8 cellular contexts compared by ENCODE assay signal in the genomic region with DNA sequence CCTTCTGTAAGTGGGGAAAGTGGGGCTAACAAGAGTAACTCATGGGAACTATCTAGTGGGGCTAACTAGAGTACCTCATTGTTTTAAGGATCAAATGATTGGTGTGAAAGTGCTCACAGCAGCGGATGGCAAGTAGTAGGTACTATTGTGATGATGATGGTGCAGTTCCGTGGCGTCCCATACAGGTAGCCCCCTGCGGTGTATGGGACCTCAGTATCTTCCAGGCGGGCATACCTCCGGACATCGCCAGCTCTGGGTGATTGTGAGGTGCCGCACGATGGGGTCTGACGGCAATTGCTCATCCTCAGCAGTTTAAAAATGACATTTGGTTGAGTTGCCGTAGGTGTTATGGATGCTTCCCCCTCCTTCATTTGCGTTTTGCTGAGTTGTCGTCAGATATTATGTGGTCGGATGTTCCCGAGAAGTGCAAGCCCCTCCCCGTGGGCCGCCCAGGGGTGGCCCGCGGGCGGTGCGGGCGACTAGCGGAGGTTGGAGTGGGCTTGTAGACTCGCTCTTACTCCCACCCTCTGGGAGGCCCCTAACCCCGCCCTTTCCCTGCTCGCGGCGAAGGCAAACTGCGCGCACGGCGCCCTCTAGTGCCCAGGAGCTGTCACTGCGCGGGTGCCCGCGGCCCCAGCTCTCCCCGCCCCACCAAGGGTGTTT.
A peak's percentile ranks its signal among the peaks of the same experiment; 100 is the strongest.
DNase-seq lines count a peak whose midpoint lies in the region; ATAC-seq and TF ChIP-seq lines count a peak whose summit lies in the region.

No MANE protein-coding gene starts in this region.

- H3K4me1 ChIP-seq in NT2/D1 (ENCODE audit: insufficient read depth, insufficient read length), result no peaks in the 10 kb centered on the region

- peak; percentile 71 to 88 (median 81) for TF ChIP-seq CTCF in nephron (IDR thresholded peaks at IDR 0.05; ENCODE audit: unreplicated experiment in 3 of 3)

- DNase-seq in CD1c-positive myeloid dendritic cell (ENCODE audit: extremely low spot score) (peak; percentile 63), NT2/D1 (ENCODE audit: low read depth, low spot score) (no peak), activated T-cell treated with anti-CD3 and anti-CD28 coated beads for 4 hours (peak; percentile 67), fibroblast of gingiva (ENCODE audit: low read depth) (peak; percentile 12)
- peak; percentile 60 to 80 (median 70) for DNase-seq in stimulated activated naive CD4-positive, alpha-beta T cell (lab: John Stamatoyannopoulos, UW)

- H3K36me3 ChIP-seq in NT2/D1 (ENCODE audit: insufficient read depth, insufficient read length, low read length), result no peaks in the 10 kb centered on the region

- H3K4me3 ChIP-seq in NT2/D1 (ENCODE audit: insufficient read length, low read depth), result peak overlapping the region; percentile 37

- peak overlapping the region; percentile 87 to 90 (median 89) for H3K4me3 Mint-ChIP-seq in nephron

- H3K36me3 Mint-ChIP-seq in nephron (ENCODE audit: low read depth), result no peaks in the 10 kb centered on the region

- peaks cover 11% of the 10 kb centered on the region for H3K9me3 Mint-ChIP-seq in nephron

- no peaks in the 10 kb centered on the region for H3K9me3 ChIP-seq in NT2/D1 (ENCODE audit: insufficient read depth, low read length)

- peaks cover 36% of the 10 kb centered on the region for H3K27me3 ChIP-seq in NT2/D1 (ENCODE audit: insufficient read depth, insufficient read length)

- H3K27ac Mint-ChIP-seq in nephron, result no peak overlapping the region

- H3K27me3 Mint-ChIP-seq in nephron (ENCODE audit: low read depth), result peaks cover 76% of the 10 kb centered on the region

- ATAC-seq in GM19372 (IDR thresholded peaks at IDR 0.05; ENCODE audit: low read depth, unreplicated experiment), result peak; percentile 99
- peak; percentile 97 for ATAC-seq in HG03457 (IDR thresholded peaks at IDR 0.05; ENCODE audit: unreplicated experiment)

- H3K9ac ChIP-seq in NT2/D1 (ENCODE audit: insufficient read length, low read depth), result no peak overlapping the region

- H3K4me1 Mint-ChIP-seq in nephron, result no peaks in the 10 kb centered on the region
